ENCODE assay signal across 32 cellular contexts in the genomic region with DNA sequence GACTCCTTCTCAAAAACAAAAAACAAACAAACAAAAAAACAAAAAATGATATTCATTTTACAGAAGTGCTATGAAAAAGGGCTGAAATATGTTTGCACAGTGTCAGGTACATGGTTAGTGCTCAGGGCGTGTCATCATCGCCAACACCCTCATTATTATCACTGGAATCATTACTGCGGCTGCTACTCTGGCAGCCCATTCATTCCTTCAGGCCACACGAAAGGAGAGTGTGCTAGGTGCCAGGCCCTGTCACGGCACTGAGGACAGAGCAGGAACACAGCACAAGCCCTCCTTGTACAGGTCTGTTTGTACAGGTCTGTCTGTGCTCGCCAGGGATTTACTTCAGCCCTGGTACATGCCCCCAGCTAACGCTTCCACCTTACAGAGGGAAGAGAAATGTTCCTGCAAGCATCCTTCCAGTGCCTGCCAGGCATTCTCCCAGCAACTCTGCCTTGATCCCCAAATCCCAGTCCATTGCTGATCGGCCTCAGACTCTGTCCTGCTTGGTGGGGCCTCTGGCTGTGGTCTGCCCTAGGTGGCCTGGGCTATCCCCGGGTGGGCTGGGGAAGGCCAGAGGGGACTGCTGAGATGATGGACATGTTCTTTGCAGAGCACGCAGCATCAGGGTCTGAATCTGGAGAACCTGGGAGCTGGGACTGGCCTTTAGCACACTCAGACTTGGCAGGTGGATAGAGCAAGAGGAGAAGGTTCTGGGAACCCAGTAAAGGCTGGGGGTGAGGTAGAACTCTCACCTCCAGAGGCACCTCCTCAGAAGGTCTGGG.
"Had no signal": no experiment of that assay in that cellular context is flagged by ENCODE, and none has a peak within 500 bp of the region (broad histone marks: within the 10 kb centered on the region; RNA-seq: fewer than 3 reads in every experiment).

No MANE protein-coding gene starts in this region.

- H3K36me3 ChIP-seq: ascending aorta, cardiac muscle cell, SJCRH30, WERI-Rb-1 had no signal

- H3K36me3 Mint-ChIP-seq: activated CD8-positive, alpha-beta memory T cell treated with anti-CD3 and anti-CD28 coated beads, Interleukin-2, amount 10 ng/mL, durations not matched to agents 7 days and 5 days; activated naive CD4-positive, alpha-beta T cell treated with anti-CD3 and anti-CD28 coated beads, Interleukin-2, amount 50 U/mL, for 24 hours; activated naive CD8-positive, alpha-beta T cell treated with anti-CD3 and anti-CD28 coated beads, Interleukin-2, amount 10 ng/mL, durations not matched to agents 7 days and 5 days had no signal

- H3K4me3 Mint-ChIP-seq: activated CD4-positive, alpha-beta memory T cell treated with anti-CD3 and anti-CD28 coated beads, Interleukin-2, amount 10 ng/mL, durations not matched to agents 7 days and 5 days; activated CD8-positive, alpha-beta memory T cell treated with anti-CD3 and anti-CD28 coated beads, Interleukin-2, amount 10 ng/mL, durations not matched to agents 7 days and 5 days; activated naive CD4-positive, alpha-beta T cell treated with anti-CD3 and anti-CD28 coated beads, Interleukin-2, amount 50 U/mL, for 24 hours; activated naive CD8-positive, alpha-beta T cell treated with anti-CD3 and anti-CD28 coated beads, Interleukin-2, amount 10 ng/mL, durations not matched to agents 7 days and 5 days; central memory CD8-positive, alpha-beta T cell had no signal

- H3K4me1 Mint-ChIP-seq: activated CD4-positive, alpha-beta memory T cell treated with anti-CD3 and anti-CD28 coated beads, Interleukin-2, amount 10 ng/mL, durations not matched to agents 7 days and 5 days; activated CD8-positive, alpha-beta memory T cell treated with anti-CD3 and anti-CD28 coated beads, Interleukin-2, amount 10 ng/mL, durations not matched to agents 7 days and 5 days; activated naive CD4-positive, alpha-beta T cell treated with anti-CD3 and anti-CD28 coated beads, Interleukin-2, amount 50 U/mL, for 24 hours; activated naive CD8-positive, alpha-beta T cell treated with anti-CD3 and anti-CD28 coated beads, Interleukin-2, amount 10 ng/mL, durations not matched to agents 7 days and 5 days; central memory CD8-positive, alpha-beta T cell had no signal

- H3K27ac ChIP-seq: ascending aorta, cardiac muscle cell, PC-9, SJCRH30, SK-N-MC, WERI-Rb-1 had no signal

- H3K4me1 ChIP-seq: ascending aorta, SJCRH30 had no signal

- H3K4me3 ChIP-seq: ascending aorta, cardiac muscle cell, K562, PC-9, SJCRH30, SK-N-MC had no signal

- H3K27ac Mint-ChIP-seq: activated CD4-positive, alpha-beta memory T cell treated with anti-CD3 and anti-CD28 coated beads, Interleukin-2, amount 10 ng/mL, durations not matched to agents 7 days and 5 days; activated CD8-positive, alpha-beta memory T cell treated with anti-CD3 and anti-CD28 coated beads, Interleukin-2, amount 10 ng/mL, durations not matched to agents 7 days and 5 days; activated naive CD4-positive, alpha-beta T cell treated with anti-CD3 and anti-CD28 coated beads, Interleukin-2, amount 50 U/mL, for 24 hours; activated naive CD8-positive, alpha-beta T cell treated with anti-CD3 and anti-CD28 coated beads, Interleukin-2, amount 10 ng/mL, durations not matched to agents 7 days and 5 days had no signal

- ATAC-seq: activated CD8-positive, alpha-beta memory T cell treated with anti-CD3 and anti-CD28 coated beads, Interleukin-2, amount 10 ng/mL, durations not matched to agents 7 days and 5 days; K562 had no signal

- H3K27me3 ChIP-seq: ascending aorta had no signal

- DNase-seq: activated CD4-positive, alpha-beta memory T cell treated with anti-CD3 and anti-CD28 coated beads, Interleukin-2, amount 10 ng/mL, durations not matched to agents 7 days and 5 days; activated CD4-positive, alpha-beta T cell treated with anti-CD3 and anti-CD28 coated beads for 1 hour; activated CD4-positive, alpha-beta T cell treated with anti-CD3 and anti-CD28 coated beads for 48 hours; activated CD4-positive, CD25-positive, alpha-beta regulatory T cell; activated CD8-positive, alpha-beta memory T cell treated with anti-CD3 and anti-CD28 coated beads for 24 hours; activated CD8-positive, alpha-beta memory T cell treated with anti-CD3 and anti-CD28 coated beads, Interleukin-2, amount 10 ng/mL, durations not matched to agents 7 days and 5 days; activated CD8-positive, alpha-beta memory T cell treated with anti-CD3 and anti-CD28 coated beads, Interleukin-2, amount 50 U/mL, for 48 hours; activated effector memory CD4-positive, alpha-beta T cell treated with anti-CD3 and anti-CD28 coated beads, Interleukin-2, amount 50 U/mL, for 16 hours; activated naive CD4-positive, alpha-beta T cell; activated naive CD8-positive, alpha-beta T cell treated with anti-CD3 and anti-CD28 coated beads, Interleukin-2, amount 10 ng/mL, durations not matched to agents 7 days and 5 days; activated T-cell treated with anti-CD3 and anti-CD28 coated beads, Interleukin-2, amount 50 U/mL, for 48 hours; amygdala; IMR-90; NCI-H1105; NCI-H1436; NCI-H1694; NCI-H1930; NCI-H2107; NCI-H2171; NCI-H510A; PC-9; SHP77; SJCRH30; T-helper 1 cell; T-helper 9 cell; WERI-Rb-1 had no signal

- H3K27me3 Mint-ChIP-seq: activated CD4-positive, alpha-beta memory T cell treated with anti-CD3 and anti-CD28 coated beads, Interleukin-2, amount 10 ng/mL, durations not matched to agents 7 days and 5 days; activated CD8-positive, alpha-beta memory T cell treated with anti-CD3 and anti-CD28 coated beads, Interleukin-2, amount 10 ng/mL, durations not matched to agents 7 days and 5 days had no signal

- H3K9me3 ChIP-seq: ascending aorta, SJCRH30 had no signal

- H3K9me3 Mint-ChIP-seq: activated CD4-positive, alpha-beta memory T cell treated with anti-CD3 and anti-CD28 coated beads, Interleukin-2, amount 10 ng/mL, durations not matched to agents 7 days and 5 days; activated naive CD4-positive, alpha-beta T cell treated with anti-CD3 and anti-CD28 coated beads, Interleukin-2, amount 50 U/mL, for 24 hours; activated naive CD8-positive, alpha-beta T cell treated with anti-CD3 and anti-CD28 coated beads, Interleukin-2, amount 10 ng/mL, durations not matched to agents 7 days and 5 days; central memory CD8-positive, alpha-beta T cell had no signal
